17 cellular contexts compared by ENCODE assay signal in genomic region chr2:216406861-216407260, GRCh38. TPM values are rescaled to one million over a fixed set of nuclear protein-coding genes. Genes with fewer than 3 reads are reported as not detected.
"Had no signal": no experiment of that assay in that cellular context is flagged by ENCODE, and none has a peak within 500 bp of the region (broad histone marks: within the 10 kb centered on the region; RNA-seq: fewer than 3 reads in every experiment).

No MANE protein-coding gene starts in this region.

- H3K4me3 ChIP-seq: ascending aorta, breast epithelium had no signal

- H3K9ac ChIP-seq: parathyroid adenoma had no signal

- H3K79me2 ChIP-seq: parathyroid adenoma had no signal

- H2AFZ ChIP-seq: parathyroid adenoma had no signal

- DNase-seq: activated CD4-positive, alpha-beta T cell treated with anti-CD3 and anti-CD28 coated beads, Interleukin-2, amount 50 U/mL, for 1 hour; activated naive CD4-positive, alpha-beta T cell treated with Interleukin-2 at 50 U/mL for 16 hours; activated T-cell treated with anti-CD3 and anti-CD28 coated beads for 4 hours; cerebellar nuclear complex; effector CD8-positive, alpha-beta T cell; foreskin keratinocyte; kidney glomerular epithelial cell; left ventricle myocardium superior; mesenchymal stem cell; naive thymus-derived CD8-positive, alpha-beta T cell; stimulated activated CD4-positive, alpha-beta T cell treated with anti-CD3 and anti-CD28 coated beads, Interleukin-12 subunit alpha, Interleukin-12 subunit beta, amount 100 ng/mL, for 4 hours had no signal

- H3K27ac ChIP-seq: ascending aorta, breast epithelium, foreskin keratinocyte, neutrophil, parathyroid adenoma had no signal

- H3K9me3 ChIP-seq: ascending aorta, breast epithelium, neutrophil had no signal

- H3K4me1 ChIP-seq: ascending aorta, breast epithelium, parathyroid adenoma had no signal

- H3K36me3 ChIP-seq: ascending aorta, breast epithelium, neutrophil had no signal

- H3K27me3 ChIP-seq: ascending aorta, breast epithelium, foreskin keratinocyte had no signal

RNA-seq across cellular contexts. Expression of gene MARCHF4, which starts 34.6 kb away (rescaled TPM):
- total RNA-seq: activated CD8-positive, alpha-beta memory T cell treated with anti-CD3 and anti-CD28 coated beads for 36 hours; ascending aorta; breast epithelium; left ventricle myocardium superior; naive thymus-derived CD8-positive, alpha-beta T cell; ureter had no signal
